ENCODE assay signal across 9 cellular contexts in the genomic region with DNA sequence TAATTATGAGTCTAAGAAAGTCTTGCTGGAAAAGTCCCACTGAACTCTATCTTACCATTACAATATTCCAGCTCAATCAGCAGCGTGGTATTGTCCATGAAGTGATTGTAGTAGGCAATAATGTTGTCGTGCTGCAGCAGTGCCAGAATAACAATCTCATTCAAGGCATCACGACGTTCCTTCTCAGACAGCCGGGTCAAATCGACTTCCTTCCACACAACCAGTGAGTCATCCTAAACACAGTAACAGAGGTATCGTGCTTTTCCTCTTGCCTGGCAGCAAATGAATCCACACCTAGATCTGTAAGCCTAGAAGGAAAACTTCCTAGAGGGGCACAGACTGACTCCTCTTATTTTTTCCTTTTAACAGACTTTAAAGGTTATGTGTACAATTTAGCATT. TPM values are rescaled to one million over a fixed set of nuclear protein-coding genes. Genes with fewer than 3 reads are reported as not detected.
A peak's percentile ranks its signal among the peaks of the same experiment; 100 is the strongest.
DNase-seq lines count a peak whose midpoint lies in the region; ATAC-seq and TF ChIP-seq lines count a peak whose summit lies in the region.
"Had no signal": no experiment of that assay in that cellular context is flagged by ENCODE, and none has a peak within 500 bp of the region (broad histone marks: within the 10 kb centered on the region; RNA-seq: fewer than 3 reads in every experiment).

No MANE protein-coding gene starts in this region.

- WGBS in transverse colon (ENCODE audit: low coverage in 1 of 2), 2 donors: 24 to 37% methylated on average over 7 of the region's 7 CpGs

- H3K27ac Mint-ChIP-seq in activated CD4-positive, alpha-beta T cell treated with anti-CD3 and anti-CD28 coated beads, Interleukin-2, amount 10 ng/mL, durations not matched to agents 24 days and 14 days: peak overlapping the region; percentile 79
- H3K27ac Mint-ChIP-seq in glutamatergic neuron (ENCODE audit: unreplicated experiment): no peak overlapping the region

- H3K27me3 ChIP-seq in transverse colon: no peaks in the 10 kb centered on the region

- peaks cover 0 to 13% (median 5%) of the 10 kb centered on the region in 4 donors for H3K36me3 ChIP-seq in transverse colon

- no peaks in the 10 kb centered on the region for H3K9me3 Mint-ChIP-seq in activated CD4-positive, alpha-beta T cell treated with anti-CD3 and anti-CD28 coated beads, Interleukin-2, amount 10 ng/mL, durations not matched to agents 24 days and 14 days
- H3K9me3 Mint-ChIP-seq in glutamatergic neuron (ENCODE audit: unreplicated experiment): no peaks in the 10 kb centered on the region

- no peak for ATAC-seq in GM18502 (IDR thresholded peaks at IDR 0.05; ENCODE audit: poor library complexity, unreplicated experiment)

- no peak for TF ChIP-seq POLR2A in transverse colon (IDR thresholded peaks at IDR 0.05)

- intact Hi-C loops in activated CD4-positive, alpha-beta T cell treated with anti-CD3 and anti-CD28 coated beads, Interleukin-2, amount 10 ng/mL, durations not matched to agents 24 days and 14 days (cut with micrococcal nuclease): loop anchor here (5.0 to 10.0 kb wide), 2 partner anchors 398 to 1031 kb away; a partner anchor contains a TSS
- intact Hi-C loops in transverse colon (cut with DNase I; ENCODE audit: low total_unique reads): no loop called here

- H3K27me3 Mint-ChIP-seq in activated CD4-positive, alpha-beta T cell treated with anti-CD3 and anti-CD28 coated beads, Interleukin-2, amount 10 ng/mL, durations not matched to agents 24 days and 14 days: no peaks in the 10 kb centered on the region
- peaks cover 4% of the 10 kb centered on the region for H3K27me3 Mint-ChIP-seq in glutamatergic neuron (ENCODE audit: unreplicated experiment)

- peak overlapping the region; percentile 51 for H3K4me3 Mint-ChIP-seq in activated CD4-positive, alpha-beta T cell treated with anti-CD3 and anti-CD28 coated beads, Interleukin-2, amount 10 ng/mL, durations not matched to agents 24 days and 14 days
- H3K4me3 Mint-ChIP-seq in glutamatergic neuron (ENCODE audit: unreplicated experiment): no peak overlapping the region

- TF ChIP-seq CTCF in transverse colon (IDR thresholded peaks at IDR 0.05) (no peak), glutamatergic neuron (IDR thresholded peaks at IDR 0.05; ENCODE audit: partially characterized antibody, unreplicated experiment) (no peak)

- no peak for TF ChIP-seq EP300 in transverse colon (IDR thresholded peaks at IDR 0.05; ENCODE audit: low read depth)

- peak; percentile 18 for DNase-seq in activated naive CD4-positive, alpha-beta T cell treated with Interleukin-2 at 50 U/mL for 16 hours
- no peak for DNase-seq in activated naive CD4-positive, alpha-beta T cell treated with anti-CD3 and anti-CD28 coated beads, Interleukin-2, amount 50 U/mL, for 16 hours
- DNase-seq in activated CD4-positive, alpha-beta T cell treated with anti-CD3 and anti-CD28 coated beads, Interleukin-2, amount 10 ng/mL, durations not matched to agents 24 days and 14 days: peak; percentile 72
- DNase-seq in glomerular endothelial cell (ENCODE audit: extremely low read depth, low read depth, low spot score) (peak; percentile 95), transverse colon (peak; percentile 19), glutamatergic neuron (no peak), NCI-H2196 (lab: John Stamatoyannopoulos, UW; ENCODE audit: unreplicated experiment) (no peak)

- no peak overlapping the region for H3K4me3 ChIP-seq in transverse colon

- in situ Hi-C loops in transverse colon (cut with MboI; ENCODE audit: low pct_ligation_motif_present in 1 of 4, low pct_unique_long_range_greater_than_20kb in 1 of 4, low sequenced_read_pairs in 3 of 4): loop anchor here in 1 of 4 donors (25.0 kb wide), 1 partner anchor 363 kb away; no protein-coding TSS in a partner anchor

- peaks cover 44% of the 10 kb centered on the region for H3K36me3 Mint-ChIP-seq in activated CD4-positive, alpha-beta T cell treated with anti-CD3 and anti-CD28 coated beads, Interleukin-2, amount 10 ng/mL, durations not matched to agents 24 days and 14 days (ENCODE audit: low read depth)
- H3K36me3 Mint-ChIP-seq in glutamatergic neuron (ENCODE audit: unreplicated experiment): no peaks in the 10 kb centered on the region

- H3K9me3 ChIP-seq in transverse colon: no peaks in the 10 kb centered on the region

- H3K27ac ChIP-seq in transverse colon: peak overlapping the region in 1 of 4 donors; percentile 7
- H3K27ac ChIP-seq: C4-2B had no signal

- peaks cover 19 to 47% (median 27%) of the 10 kb centered on the region in 4 donors for H3K4me1 ChIP-seq in transverse colon

- peaks cover 42% of the 10 kb centered on the region for H3K4me1 Mint-ChIP-seq in activated CD4-positive, alpha-beta T cell treated with anti-CD3 and anti-CD28 coated beads, Interleukin-2, amount 10 ng/mL, durations not matched to agents 24 days and 14 days
- H3K4me1 Mint-ChIP-seq in glutamatergic neuron (ENCODE audit: low read depth, unreplicated experiment): peaks cover 9% of the 10 kb centered on the region

RNA-seq across cellular contexts. Expression of a gene that starts 2.9 kb away (rescaled TPM):
- total RNA-seq in activated CD4-positive, alpha-beta T cell treated with anti-CD3 and anti-CD28 coated beads, Interleukin-2, amount 10 ng/mL, durations not matched to agents 24 days and 14 days: 66.6 and 68.8 TPM in 2 replicates
- total RNA-seq in glomerular endothelial cell: 29.3 and 35.8 TPM in 2 replicates
- total RNA-seq in transverse colon: 100 to 1,000 TPM in 1 of 4 donors, 10 to 100 TPM in 3; 24.4 to 121 (median 53.4) TPM
- 50.7 TPM for total RNA-seq in glutamatergic neuron (ENCODE audit: unreplicated experiment)

RNA-seq across cellular contexts. Expression of a gene that starts 52.4 kb away (rescaled TPM):
- 192 and 200 TPM in 2 replicates for total RNA-seq in activated CD4-positive, alpha-beta T cell treated with anti-CD3 and anti-CD28 coated beads, Interleukin-2, amount 10 ng/mL, durations not matched to agents 24 days and 14 days
- 244 and 280 TPM in 2 replicates for total RNA-seq in glomerular endothelial cell
- total RNA-seq in transverse colon: 100 to 1,000 TPM in 3 of 4 donors, 10 to 100 TPM in 1; 70.3 to 255 (median 244) TPM
- 124 TPM for total RNA-seq in glutamatergic neuron (ENCODE audit: unreplicated experiment)

RNA-seq across cellular contexts. Expression of a gene that starts 54.5 kb away (rescaled TPM):
- 0.82 and 1.6 TPM in 2 replicates for total RNA-seq in activated CD4-positive, alpha-beta T cell treated with anti-CD3 and anti-CD28 coated beads, Interleukin-2, amount 10 ng/mL, durations not matched to agents 24 days and 14 days
- total RNA-seq in glomerular endothelial cell (0.93 and 1.5 TPM in 2 replicates), transverse colon (10 to 100 TPM in 1 of 4 donors, 1 to 10 TPM in 2, not detected in 1; 7.5 to 40.0 (median 8.1) TPM), glutamatergic neuron (ENCODE audit: unreplicated experiment) (3.2 TPM)

Comparison
In these comparisons a context has a peak if more than half of its experiments do, and no peak if none do; other contexts are left out.
1. DNase-seq: peak in activated naive CD4-positive, alpha-beta T cell treated with Interleukin-2 at 50 U/mL for 16 hours (single experiment), activated CD4-positive, alpha-beta T cell treated with anti-CD3 and anti-CD28 coated beads, Interleukin-2, amount 10 ng/mL, durations not matched to agents 24 days and 14 days (single experiment), glomerular endothelial cell (single experiment) and transverse colon (single experiment); none in activated naive CD4-positive, alpha-beta T cell treated with anti-CD3 and anti-CD28 coated beads, Interleukin-2, amount 50 U/mL, for 16 hours (single experiment), glutamatergic neuron (single experiment) and NCI-H2196 (single experiment).